Comparison of ENCODE assay signal across 27 cellular contexts in the genomic region with DNA sequence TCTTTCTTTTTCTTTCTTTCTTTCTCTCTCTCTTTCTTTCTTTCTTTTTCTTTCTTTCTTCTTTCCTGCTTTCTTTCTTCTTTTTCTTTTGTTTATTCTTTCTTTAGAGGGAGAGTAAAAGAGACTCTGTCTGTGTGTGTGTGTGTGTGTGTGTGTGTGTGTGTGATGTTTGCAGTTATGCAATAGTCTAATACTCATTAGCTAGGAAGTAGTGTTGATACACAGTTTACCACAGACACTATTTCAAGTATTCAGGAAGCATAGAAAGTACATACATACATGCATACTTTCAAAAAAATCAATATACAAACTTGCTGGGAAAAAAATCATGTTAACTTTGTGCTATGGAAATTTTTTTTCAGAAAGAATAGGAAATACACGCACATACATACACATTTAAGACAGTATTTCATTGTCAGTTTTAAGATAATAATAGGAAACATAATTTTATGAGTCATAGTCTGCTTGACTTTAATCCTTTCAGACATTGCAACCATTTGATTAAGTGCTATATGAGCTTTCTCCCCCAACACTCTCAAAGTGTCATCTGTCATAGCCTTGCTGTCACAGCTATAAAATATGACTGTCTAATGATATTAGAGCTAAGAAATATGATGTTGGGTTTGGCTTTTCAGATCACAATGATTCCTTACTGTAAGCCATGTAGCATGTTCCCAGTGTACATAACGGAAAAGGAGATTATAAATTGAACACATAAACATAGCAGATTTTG.
A peak's percentile ranks its signal among the peaks of the same experiment; 100 is the strongest.
DNase-seq lines count a peak whose midpoint lies in the region; ATAC-seq, FAIRE-seq and TF ChIP-seq lines count a peak whose summit lies in the region.
"Had no signal": no experiment of that assay in that cellular context is flagged by ENCODE, and none has a peak within 500 bp of the region (broad histone marks: within the 10 kb centered on the region; RNA-seq: fewer than 3 reads in every experiment).

No MANE protein-coding gene starts in this region.

- no peaks in the 10 kb centered on the region for H3K9me3 ChIP-seq in neutrophil
- no peaks in the 10 kb centered on the region for H3K9me3 ChIP-seq in naive thymus-derived CD4-positive, alpha-beta T cell (ENCODE audit: control insufficient read depth in 2 of 3, low read length in 3 of 3)
- H3K9me3 ChIP-seq: body of pancreas, Peyer's patch, prostate gland, thoracic aorta had no signal

- DNase-seq in GM04504 (ENCODE audit: low read depth) (peak; percentile 5), bronchial epithelial cell (ENCODE audit: low read depth) (peak; percentile 32), fibroblast of villous mesenchyme (ENCODE audit: low read depth) (peak; percentile 24), NCI-H226 (no peak), NCI-H2107 (lab: John Stamatoyannopoulos, UW) (no peak)
- DNase-seq in naive thymus-derived CD4-positive, alpha-beta T cell = no peak
- DNase-seq in activated CD8-positive, alpha-beta memory T cell treated with anti-CD3 and anti-CD28 coated beads for 24 hours = no peak
- DNase-seq: activated CD4-positive, alpha-beta T cell treated with anti-CD3 and anti-CD28 coated beads for 48 hours; activated gamma-delta T cell treated with Interleukin-2 at 50 U/mL for 16 hours; activated T-cell treated with anti-CD3 and anti-CD28 coated beads, Interleukin-2, amount 50 U/mL, for 24 hours; body of pancreas; effector CD8-positive, alpha-beta T cell; glutamatergic neuron; Kasumi-1; NCI-H1694 treated with DMSO at 0.1 percent for 48 hours; NCI-H2171; Peyer's patch; SHP77 treated with DMSO at 0.1 percent for 48 hours; stimulated activated naive CD8-positive, alpha-beta T cell treated with anti-CD3 and anti-CD28 coated beads, Interleukin-15, Interleukin-2, amounts not matched to agents 100 U/mL and 50 U/mL, for 24 hours had no signal

- no peak overlapping the region for H3K4me3 ChIP-seq in bronchial epithelial cell (ENCODE audit: low read depth, low read length)
- H3K4me3 ChIP-seq in fibroblast of villous mesenchyme (ENCODE audit: low read depth, low read length) = no peak overlapping the region
- no peak overlapping the region for H3K4me3 ChIP-seq in neutrophil (ENCODE audit: low read depth in 1 of 2, low read length in 1 of 2)
- no peak overlapping the region for H3K4me3 ChIP-seq in naive thymus-derived CD4-positive, alpha-beta T cell (ENCODE audit: low read length)
- H3K4me3 ChIP-seq: body of pancreas, GM12878, Peyer's patch, prostate gland, thoracic aorta had no signal

- POLR2A ChIA-PET in naive thymus-derived CD4-positive, alpha-beta T cell (lab: Charles Lee) = no interaction called here

- H3K27me3 Mint-ChIP-seq in naive thymus-derived CD4-positive, alpha-beta T cell = no peaks in the 10 kb centered on the region
- H3K27me3 Mint-ChIP-seq: activated T-cell treated with anti-CD3 and anti-CD28 coated beads, Interleukin-2, amount 50 U/mL, for 24 hours had no signal

- H3K4me1 Mint-ChIP-seq in naive thymus-derived CD4-positive, alpha-beta T cell = no peaks in the 10 kb centered on the region

- intact Hi-C loops in naive thymus-derived CD4-positive, alpha-beta T cell (cut with micrococcal nuclease) = no loop called here

- H3K36me3 ChIP-seq in bronchial epithelial cell (ENCODE audit: control insufficient read depth, insufficient read depth, low read length) (no peaks in the 10 kb centered on the region), neutrophil (no peaks in the 10 kb centered on the region)
- no peaks in the 10 kb centered on the region for H3K36me3 ChIP-seq in naive thymus-derived CD4-positive, alpha-beta T cell (ENCODE audit: control insufficient read depth in 2 of 3, insufficient read depth in 3 of 3, low read length in 3 of 3)
- H3K36me3 ChIP-seq: Peyer's patch, prostate gland, thoracic aorta had no signal

- H3K27ac Mint-ChIP-seq in naive thymus-derived CD4-positive, alpha-beta T cell = no peak overlapping the region
- H3K27ac Mint-ChIP-seq: activated T-cell treated with anti-CD3 and anti-CD28 coated beads, Interleukin-2, amount 50 U/mL, for 24 hours had no signal

- H3K36me3 Mint-ChIP-seq in naive thymus-derived CD4-positive, alpha-beta T cell = no peaks in the 10 kb centered on the region

- peaks cover 13 to 14% of the 10 kb centered on the region in 2 experiments for H3K4me1 ChIP-seq in neutrophil (ENCODE audit: control insufficient read depth in 1 of 2, insufficient read depth in 1 of 2, low read depth in 1 of 2, low read length in 1 of 2)
- no peaks in the 10 kb centered on the region for H3K4me1 ChIP-seq in naive thymus-derived CD4-positive, alpha-beta T cell (ENCODE audit: control insufficient read depth in 2 of 2, insufficient read depth in 2 of 2, low read length in 2 of 2)
- H3K4me1 ChIP-seq: body of pancreas, Peyer's patch, prostate gland had no signal

- H3K9me3 Mint-ChIP-seq in naive thymus-derived CD4-positive, alpha-beta T cell = peaks cover 0 to 13% (median 2%) of the 10 kb centered on the region in 11 donors

- no peaks in the 10 kb centered on the region for H3K27me3 ChIP-seq in bronchial epithelial cell (ENCODE audit: control insufficient read depth, insufficient read depth, low read length)
- no peaks in the 10 kb centered on the region for H3K27me3 ChIP-seq in neutrophil
- no peaks in the 10 kb centered on the region for H3K27me3 ChIP-seq in naive thymus-derived CD4-positive, alpha-beta T cell (ENCODE audit: control insufficient read depth in 2 of 2, insufficient read depth in 2 of 2, low read length in 2 of 2)
- H3K27me3 ChIP-seq: body of pancreas, Peyer's patch had no signal

- no peak overlapping the region for H3K4me3 Mint-ChIP-seq in naive thymus-derived CD4-positive, alpha-beta T cell
- H3K4me3 Mint-ChIP-seq: activated T-cell treated with anti-CD3 and anti-CD28 coated beads, Interleukin-2, amount 50 U/mL, for 24 hours had no signal

- H3K27ac ChIP-seq in neutrophil = peak overlapping the region; percentile 33
- no peak overlapping the region for H3K27ac ChIP-seq in naive thymus-derived CD4-positive, alpha-beta T cell (ENCODE audit: low read depth, low read length)
- H3K27ac ChIP-seq: body of pancreas, Peyer's patch, prostate gland, thoracic aorta had no signal

- TF ChIP-seq CTCF in bronchial epithelial cell (IDR thresholded peaks at IDR 0.05; ENCODE audit: insufficient read depth, low read length, severe bottlenecking) = no peak
- no peak for TF ChIP-seq CTCF in fibroblast of villous mesenchyme (IDR thresholded peaks at IDR 0.05; ENCODE audit: insufficient read depth, low read depth, low read length)
- TF ChIP-seq CTCF in neutrophil (IDR thresholded peaks at IDR 0.05) = no peak

- no peak for ATAC-seq in naive thymus-derived CD4-positive, alpha-beta T cell
- ATAC-seq: body of pancreas; esophagus mucosa; GM12878; stimulated activated naive CD8-positive, alpha-beta T cell treated with anti-CD3 and anti-CD28 coated beads, Interleukin-15, Interleukin-2, amounts not matched to agents 100 U/mL and 50 U/mL, for 24 hours had no signal

- CTCF ChIA-PET in naive thymus-derived CD4-positive, alpha-beta T cell (lab: Charles Lee) = no interaction called here

- FAIRE-seq in bronchial epithelial cell (lab: Jason Lieb, UNC) = no peak
- FAIRE-seq: colon, D721Med, GM12878, urothelium cell line had no signal

Comparison
In these comparisons a context has a peak if more than half of its experiments do, and no peak if none do; other contexts are left out.
1. DNase-seq: peak in GM04504 (single experiment), bronchial epithelial cell (single experiment) and fibroblast of villous mesenchyme (single experiment); none in NCI-H226 (single experiment), naive thymus-derived CD4-positive, alpha-beta T cell (0 of 9), NCI-H2107 (single experiment) and activated CD8-positive, alpha-beta memory T cell treated with anti-CD3 and anti-CD28 coated beads for 24 hours (single experiment).